9 cellular contexts compared by ENCODE assay signal in the genomic region with DNA sequence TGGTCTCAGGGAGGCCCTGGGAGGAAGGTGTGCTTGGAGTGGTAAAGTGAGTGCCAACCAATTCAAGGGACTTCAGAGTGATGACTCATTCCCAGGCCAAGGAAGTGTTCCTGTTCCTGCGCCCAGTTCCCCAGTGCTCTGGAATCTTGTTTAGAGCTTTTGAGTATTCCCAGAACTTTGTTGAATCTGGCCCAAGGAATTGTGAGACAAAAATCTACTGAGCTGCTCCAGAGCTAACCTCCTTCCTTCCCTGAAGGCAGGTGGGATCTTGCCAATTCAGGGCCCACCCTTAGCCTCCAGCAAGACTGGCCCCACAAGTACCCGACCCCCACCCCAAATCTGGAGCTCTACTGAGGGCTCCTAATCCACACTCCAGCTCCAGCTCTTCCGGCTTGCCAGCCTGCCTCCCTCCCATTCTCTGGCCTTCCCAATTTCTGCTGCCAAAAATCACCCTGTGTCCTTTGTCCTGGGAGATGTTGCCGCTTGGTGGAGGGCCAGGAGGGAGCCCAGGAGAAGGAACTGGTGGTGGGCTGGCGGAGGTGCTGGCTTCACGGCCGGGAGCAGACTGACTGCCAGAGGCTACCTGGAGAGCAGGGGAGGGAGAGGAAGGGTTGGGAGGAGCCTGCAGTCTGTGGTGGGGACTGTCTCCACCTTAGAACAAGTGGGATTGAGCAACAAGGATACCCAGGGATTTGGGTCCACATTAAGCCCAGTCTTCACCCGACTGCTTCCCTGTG. TPM values are rescaled to one million over a fixed set of nuclear protein-coding genes. Genes with fewer than 3 reads are reported as not detected.
A peak's percentile ranks its signal among the peaks of the same experiment; 100 is the strongest.
DNase-seq lines count a peak whose midpoint lies in the region; ATAC-seq, FAIRE-seq and TF ChIP-seq lines count a peak whose summit lies in the region.
"Had no signal": no experiment of that assay in that cellular context is flagged by ENCODE, and none has a peak within 500 bp of the region (broad histone marks: within the 10 kb centered on the region; RNA-seq: fewer than 3 reads in every experiment).

No MANE protein-coding gene starts in this region.

- peaks cover under 1% of the 10 kb centered on the region for H4K20me1 ChIP-seq in endothelial cell of umbilical vein (replicated peaks; ENCODE audit: control insufficient read depth, extremely low read depth, insufficient read depth, low read length)

- peaks cover 45% of the 10 kb centered on the region for H3K4me1 ChIP-seq in endothelial cell of umbilical vein (ENCODE audit: control insufficient read depth, extremely low read depth, insufficient read depth, low read length)
- H3K4me1 ChIP-seq in lung (ENCODE audit: control insufficient read depth in 2 of 2, insufficient read depth in 2 of 2, low read length in 2 of 2), result peaks cover 12 to 14% of the 10 kb centered on the region in 2 donors
- H3K4me1 ChIP-seq in tibial nerve, result peaks cover 3 to 55% (median 38%) of the 10 kb centered on the region in 4 donors

- H3K27ac ChIP-seq in RWPE1 (peak overlapping the region; percentile 98), endothelial cell of umbilical vein (ENCODE audit: insufficient read depth, low read depth, low read length) (peak overlapping the region; percentile 72), lung (ENCODE audit: low read depth in 1 of 2, low read length in 1 of 2) (peak overlapping the region; percentile 85 to 89), tibial nerve (peak overlapping the region; percentile 96 to 99 (median 98))

- no TSS peak for BruUV-seq in endothelial cell of umbilical vein (replicated peaks; lab: Mats Ljungman, UMichigan)

- peak; percentile 60 for ATAC-seq in lung (ENCODE audit: insufficient read depth, low FRiP score)

- no peaks in the 10 kb centered on the region for H3K27me3 ChIP-seq in endothelial cell of umbilical vein (ENCODE audit: control insufficient read depth in 2 of 2, insufficient read depth in 2 of 2, low read length in 2 of 2)
- no peaks in the 10 kb centered on the region for H3K27me3 ChIP-seq in lung (ENCODE audit: control insufficient read depth, insufficient read depth)
- no peaks in the 10 kb centered on the region for H3K27me3 ChIP-seq in tibial nerve

- peak overlapping the region; percentile 81 for H3K4me2 ChIP-seq in endothelial cell of umbilical vein (ENCODE audit: insufficient read depth, low read length)

- H3K4me3 ChIP-seq in endothelial cell of umbilical vein (replicated peaks in 1 of 3; ENCODE audit: insufficient read depth in 1 of 3, low read depth in 1 of 3, low read length in 3 of 3), result peak overlapping the region in 2 of 3 experiments; percentile 14 to 18
- peak overlapping the region; percentile 31 for H3K4me3 ChIP-seq in lung
- H3K4me3 ChIP-seq in tibial nerve, result peak overlapping the region; percentile 55 to 96 (median 88)

- peak overlapping the region; percentile 37 for H3K9ac ChIP-seq in endothelial cell of umbilical vein (replicated peaks; ENCODE audit: extremely low read depth, insufficient read depth, low read length)

- TF ChIP-seq CTCF in RWPE1 (conservative IDR thresholded peaks at IDR 0.05; ENCODE audit: low read depth), result no peak
- no peak for TF ChIP-seq CTCF in endothelial cell of umbilical vein (IDR thresholded peaks at IDR 0.05; ENCODE audit: extremely low read depth in 1 of 2, insufficient read depth in 1 of 2, low read depth in 1 of 2, low read length in 2 of 2)
- TF ChIP-seq CTCF in lung (IDR thresholded peaks at IDR 0.05; ENCODE audit: control extremely low read depth, extremely low read depth), result no peak
- TF ChIP-seq CTCF in tibial nerve (IDR thresholded peaks at IDR 0.05), result peak in 2 of 5 experiments; percentile 37 to 45

- no peaks in the 10 kb centered on the region for H3K9me1 ChIP-seq in endothelial cell of umbilical vein (replicated peaks; ENCODE audit: control insufficient read depth, extremely low read depth, insufficient read depth, low read length)

- dilution Hi-C loops in endothelial cell of umbilical vein (cut with MboI; ENCODE audit: extremely low pct_ligation_motif_present, low sequenced_read_pairs), result no loop called here

- H3K36me3 ChIP-seq in endothelial cell of umbilical vein (ENCODE audit: control insufficient read depth in 2 of 2, extremely low read depth in 1 of 2, insufficient read depth in 2 of 2, low read length in 2 of 2) (no peaks in the 10 kb centered on the region), lung (ENCODE audit: control insufficient read depth in 2 of 2, insufficient read depth in 2 of 2, low read length in 2 of 2) (peaks cover 0 to 4% of the 10 kb centered on the region in 2 donors), tibial nerve (peaks cover 0 to 26% (median 0%) of the 10 kb centered on the region in 3 donors)

- H3K9me3 ChIP-seq in endothelial cell of umbilical vein (replicated peaks; ENCODE audit: control insufficient read depth, insufficient read depth, low read length) (no peaks in the 10 kb centered on the region), lung (ENCODE audit: control insufficient read depth in 2 of 2, insufficient read depth in 1 of 2, low read length in 1 of 2) (no peaks in the 10 kb centered on the region), tibial nerve (no peaks in the 10 kb centered on the region)

- TF ChIP-seq POLR2A in endothelial cell of umbilical vein (IDR thresholded peaks at IDR 0.05; ENCODE audit: low read depth, low read length) (peak; percentile 32), tibial nerve (IDR thresholded peaks at IDR 0.05) (peak in 1 of 2 donors; percentile 43)

- POLR2A ChIA-PET in RWPE1 (lab: Yijun Ruan, JAX; ENCODE audit: low non-redundant PET), result interaction anchor here (0.6 to 1.5 kb wide), 7 partner anchors 12 to 53 kb away, joined by 3 to 5 read pairs (median 3); partner anchors contain the start of genes C12orf57, RNU7-1 and SPSB2
- POLR2A ChIA-PET in endothelial cell of umbilical vein (lab: Charles Lee), result interaction anchor here (0.8 to 2.3 kb wide), 9 partner anchors 8 to 173 kb away, joined by 3 to 24 read pairs (median 3); partner anchors contain the start of genes C12orf57, MLF2, RNU7-1 and SPSB2

- FAIRE-seq in endothelial cell of umbilical vein (lab: Jason Lieb, UNC), result peak; percentile 99
- FAIRE-seq: endometrium had no signal

- peak; percentile 55 for DNase-seq in NCI-H82 (lab: John Stamatoyannopoulos, UW)
- no peak for DNase-seq in NCI-H82 treated with DMSO at 0.1 percent for 48 hours (lab: John Stamatoyannopoulos, UW; ENCODE audit: unreplicated experiment)
- peak; percentile 74 for DNase-seq in RWPE1 (ENCODE audit: low spot score)
- peak; percentile 80 for DNase-seq in endothelial cell of umbilical vein (ENCODE audit: low read depth, low spot score)
- DNase-seq in lung (ENCODE audit: low spot score), result peak; percentile 76
- DNase-seq in tibial nerve (ENCODE audit: low spot score in 2 of 2), result peak; percentile 52 to 72
- no peak for DNase-seq in NCI-H524 treated with DMSO at 0.1 percent for 48 hours (lab: John Stamatoyannopoulos, UW)
- DNase-seq in activated CD4-positive, CD25-positive, alpha-beta regulatory T cell (lab: John Stamatoyannopoulos, UW), result no peak

- WGBS in lung, 2 donors, result 23 to 51% methylated on average over 8 of the region's 8 CpGs
- 10 to 21% methylated on average over 8 of the region's 8 CpGs for WGBS in tibial nerve, 2 donors

- peak in 1 of 2 donors; percentile 79 for TF ChIP-seq EP300 in tibial nerve (IDR thresholded peaks at IDR 0.05)

- H2AFZ ChIP-seq in endothelial cell of umbilical vein (ENCODE audit: low read depth, low read length), result peak overlapping the region; percentile 24

- CTCF ChIA-PET in RWPE1 (lab: Yijun Ruan, JAX) (interaction anchor here (0.6 to 3.0 kb wide), 6 partner anchors 12 to 187 kb away, joined by 3 to 15 read pairs (median 4); partner anchors contain the start of gene ENO2), endothelial cell of umbilical vein (lab: Charles Lee) (interaction anchor here (0.7 to 4.3 kb wide), 23 partner anchors 8 to 219 kb away, joined by 3 to 94 read pairs (median 6); partner anchors contain the start of genes C12orf57, C1RL, CDCA3 and ENO2)

- H3K79me2 ChIP-seq in endothelial cell of umbilical vein (ENCODE audit: control insufficient read depth, insufficient read depth, low read length), result peaks cover 38% of the 10 kb centered on the region

- intact Hi-C loops in endothelial cell of umbilical vein (cut with micrococcal nuclease), result no loop called here

RNA-seq across cellular contexts. Expression of gene ATN1, which starts 2.0 kb away (rescaled TPM):
- total RNA-seq in endothelial cell of umbilical vein (117 and 122 TPM in 2 replicates), lung (100 to 1,000 TPM in 1 of 2 donors, 10 to 100 TPM in 1; 72.1 to 113 TPM), tibial nerve (100 to 1,000 TPM in 3 of 4 donors, 10 to 100 TPM in 1; 92.2 to 260 (median 123) TPM)
- polyA plus RNA-seq in endothelial cell of umbilical vein (46.4 and 47.1 TPM in 2 replicates), lung (10 to 100 TPM; 63.5 to 87.5 TPM)
- 31.7 and 35.8 TPM in 2 replicates for polyA plus RNA-seq in endothelial cell of umbilical vein (2011; cell fraction: cytosol; rRNA removed)
- 134 and 156 TPM in 2 replicates for polyA plus RNA-seq in endothelial cell of umbilical vein (2011; cell fraction: nucleus; rRNA removed)
- polyA plus RNA-seq in endothelial cell of umbilical vein (2012), result 74.8 and 89.8 TPM in 2 replicates
- 24.5 and 37.5 TPM in 2 replicates for polyA minus RNA-seq in endothelial cell of umbilical vein
- 29.7 TPM for polyA minus RNA-seq in endothelial cell of umbilical vein (2011; cell fraction: cytosol; rRNA and poly(A)+ RNA removed)
- polyA minus RNA-seq in endothelial cell of umbilical vein (2011; cell fraction: nucleus; rRNA and poly(A)+ RNA removed), result 38.0 and 73.8 TPM in 2 replicates

RNA-seq across cellular contexts. Expression of gene ENO2, which starts 11.3 kb away (rescaled TPM):
- total RNA-seq in endothelial cell of umbilical vein (13.8 and 18.6 TPM in 2 replicates), lung (10 to 100 TPM; 14.4 to 41.9 TPM), tibial nerve (10 to 100 TPM; 14.0 to 25.8 (median 15.9) TPM)
- polyA plus RNA-seq in endothelial cell of umbilical vein (9.1 and 11.4 TPM in 2 replicates), lung (10 to 100 TPM; 26.8 to 34.8 TPM)
- polyA plus RNA-seq in endothelial cell of umbilical vein (2011; cell fraction: cytosol; rRNA removed), result 11.0 and 11.2 TPM in 2 replicates
- 35.7 and 41.5 TPM in 2 replicates for polyA plus RNA-seq in endothelial cell of umbilical vein (2011; cell fraction: nucleus; rRNA removed)
- 18.1 and 20.0 TPM in 2 replicates for polyA plus RNA-seq in endothelial cell of umbilical vein (2012)
- polyA minus RNA-seq in endothelial cell of umbilical vein, result 10.4 and 13.6 TPM in 2 replicates
- polyA minus RNA-seq in endothelial cell of umbilical vein (2011; cell fraction: cytosol; rRNA and poly(A)+ RNA removed), result 9.3 TPM
- 4.6 TPM in 2 replicates for polyA minus RNA-seq in endothelial cell of umbilical vein (2011; cell fraction: nucleus; rRNA and poly(A)+ RNA removed)

RNA-seq across cellular contexts. Expression of gene RNU7-1, which starts 17.9 kb away (rescaled TPM):
- total RNA-seq in endothelial cell of umbilical vein (not detected in 2 replicates), lung (not detected), tibial nerve (not detected)
- polyA plus RNA-seq in endothelial cell of umbilical vein (not detected in 2 replicates), lung (not detected)
- not detected in 2 replicates for polyA plus RNA-seq in endothelial cell of umbilical vein (2011; cell fraction: cytosol; rRNA removed)
- not detected in 2 replicates for polyA plus RNA-seq in endothelial cell of umbilical vein (2011; cell fraction: nucleus; rRNA removed)
- not detected in 2 replicates for polyA plus RNA-seq in endothelial cell of umbilical vein (2012)
- not detected in 2 replicates for polyA minus RNA-seq in endothelial cell of umbilical vein
- not detected for polyA minus RNA-seq in endothelial cell of umbilical vein (2011; cell fraction: cytosol; rRNA and poly(A)+ RNA removed)
- not detected in 2 replicates for polyA minus RNA-seq in endothelial cell of umbilical vein (2011; cell fraction: nucleus; rRNA and poly(A)+ RNA removed)

RNA-seq across cellular contexts. Expression of gene C12orf57, which starts 18.1 kb away (rescaled TPM):
- total RNA-seq in endothelial cell of umbilical vein (153 and 167 TPM in 2 replicates), lung (100 to 1,000 TPM in 1 of 2 donors, 10 to 100 TPM in 1; 92.9 to 196 TPM), tibial nerve (100 to 1,000 TPM; 569 to 764 (median 665) TPM)
- polyA plus RNA-seq in endothelial cell of umbilical vein (729 and 802 TPM in 2 replicates), lung (100 to 1,000 TPM; 370 to 437 TPM)
- 563 and 605 TPM in 2 replicates for polyA plus RNA-seq in endothelial cell of umbilical vein (2011; cell fraction: cytosol; rRNA removed)
- 175 and 212 TPM in 2 replicates for polyA plus RNA-seq in endothelial cell of umbilical vein (2011; cell fraction: nucleus; rRNA removed)
- polyA plus RNA-seq in endothelial cell of umbilical vein (2012), result 176 and 200 TPM in 2 replicates
- 79.2 and 103 TPM in 2 replicates for polyA minus RNA-seq in endothelial cell of umbilical vein
- polyA minus RNA-seq in endothelial cell of umbilical vein (2011; cell fraction: cytosol; rRNA and poly(A)+ RNA removed), result 85.2 TPM
- polyA minus RNA-seq in endothelial cell of umbilical vein (2011; cell fraction: nucleus; rRNA and poly(A)+ RNA removed), result 26.8 and 44.8 TPM in 2 replicates

RNA-seq across cellular contexts. Expression of gene LRRC23, which starts 21.1 kb away (rescaled TPM):
- 2.7 and 3.5 TPM in 2 replicates for total RNA-seq in endothelial cell of umbilical vein
- polyA plus RNA-seq in endothelial cell of umbilical vein, result 2.8 and 3.1 TPM in 2 replicates
- 3.4 and 3.5 TPM in 2 replicates for polyA plus RNA-seq in endothelial cell of umbilical vein (2011; cell fraction: cytosol; rRNA removed)
- polyA plus RNA-seq in endothelial cell of umbilical vein (2011; cell fraction: nucleus; rRNA removed), result 3.9 and 4.6 TPM in 2 replicates
- polyA plus RNA-seq in endothelial cell of umbilical vein (2012), result 4.6 and 4.7 TPM in 2 replicates
- polyA minus RNA-seq in endothelial cell of umbilical vein, result 3.6 and 4.6 TPM in 2 replicates
- 2.2 TPM for polyA minus RNA-seq in endothelial cell of umbilical vein (2011; cell fraction: cytosol; rRNA and poly(A)+ RNA removed)
- 1.7 and 2.9 TPM in 2 replicates for polyA minus RNA-seq in endothelial cell of umbilical vein (2011; cell fraction: nucleus; rRNA and poly(A)+ RNA removed)
- total RNA-seq in lung, result 10 to 100 TPM; 48.7 to 61.0 TPM
- polyA plus RNA-seq in lung, result 10 to 100 TPM; 29.6 to 35.5 TPM
- total RNA-seq in tibial nerve, result 10 to 100 TPM; 11.6 to 17.2 (median 17.1) TPM

Comparison
In these comparisons a context has a peak if more than half of its experiments do, and no peak if none do; other contexts are left out.
1. DNase-seq: peak in NCI-H82 (single experiment), RWPE1 (single experiment), endothelial cell of umbilical vein (single experiment), lung (single experiment) and tibial nerve (2 of 2); none in NCI-H82 treated with DMSO at 0.1 percent for 48 hours (single experiment), NCI-H524 treated with DMSO at 0.1 percent for 48 hours (single experiment) and activated CD4-positive, CD25-positive, alpha-beta regulatory T cell (0 of 4).
2. H3K4me3 ChIP-seq: peak in every context shown above with its lines; median percentile 88 in tibial nerve; 31 in lung; 16 in endothelial cell of umbilical vein.
3. Peak in every context shown above with its lines, with median percentiles within 50 percentile points of each other: H3K27ac ChIP-seq.